In the genomic region with DNA sequence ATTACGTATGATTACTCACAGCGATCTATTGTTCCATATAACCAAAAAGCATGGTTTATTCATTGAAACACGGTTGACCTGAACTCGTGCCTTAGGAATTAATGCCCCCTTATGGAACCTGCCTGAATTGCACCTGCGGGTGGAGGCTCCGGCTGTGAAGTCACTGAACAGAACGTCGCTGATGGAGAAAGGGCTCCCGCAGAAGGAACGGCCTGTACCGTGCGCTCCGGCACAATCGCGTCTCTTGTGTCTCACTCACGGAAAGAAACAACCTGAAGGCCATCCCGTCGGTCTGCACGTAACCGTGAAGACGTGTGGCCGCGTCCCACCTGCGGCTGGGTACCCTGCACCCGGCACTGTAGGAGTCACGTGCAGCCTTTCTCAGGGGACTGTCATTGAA, we compare ENCODE assay signal across 9 cellular contexts.
A peak's percentile ranks its signal among the peaks of the same experiment; 100 is the strongest.
DNase-seq lines count a peak whose midpoint lies in the region; ATAC-seq, FAIRE-seq and TF ChIP-seq lines count a peak whose summit lies in the region.
"Had no signal": no experiment of that assay in that cellular context is flagged by ENCODE, and none has a peak within 500 bp of the region (broad histone marks: within the 10 kb centered on the region; RNA-seq: fewer than 3 reads in every experiment).

No MANE protein-coding gene starts in this region.

- H2AFZ ChIP-seq in parathyroid adenoma = no peak overlapping the region

- no peaks in the 10 kb centered on the region for H3K27me3 ChIP-seq in parathyroid adenoma (ENCODE audit: control insufficient read depth, insufficient read depth, low read length)

- H3K4me1 ChIP-seq in parathyroid adenoma = no peaks in the 10 kb centered on the region

- H3K27ac ChIP-seq in parathyroid adenoma = no peak overlapping the region
- H3K27ac ChIP-seq: epithelial cell of prostate had no signal

- no peak for ATAC-seq in GM21576 (IDR thresholded peaks at IDR 0.05; ENCODE audit: unreplicated experiment)

- no peak overlapping the region for H3K4me3 ChIP-seq in parathyroid adenoma (ENCODE audit: low read depth, low read length)

- no peak overlapping the region for H3K9ac ChIP-seq in parathyroid adenoma

- peak; percentile 60 for DNase-seq in Daoy (ENCODE audit: low read depth)
- DNase-seq in HK-2 (ENCODE audit: unreplicated experiment) = peak; percentile 49
- peak; percentile 28 for DNase-seq in RPMI7951 (ENCODE audit: low read depth)
- DNase-seq in activated T-helper 9 cell treated with anti-CD3 and anti-CD28 coated beads, Interleukin-2, amount 50 U/mL, for 16 hours (ENCODE audit: low read depth) = peak; percentile 50
- peak; percentile 27 for DNase-seq in foreskin melanocyte
- DNase-seq in urothelium cell line (ENCODE audit: low spot score) = peak; percentile 71

- no peaks in the 10 kb centered on the region for H3K9me3 ChIP-seq in parathyroid adenoma (ENCODE audit: control insufficient read depth, low read length)

- H3K79me2 ChIP-seq in parathyroid adenoma = no peaks in the 10 kb centered on the region

- TF ChIP-seq CTCF in parathyroid adenoma (IDR thresholded peaks at IDR 0.05) = peak; percentile 18

- FAIRE-seq in urothelium cell line (lab: Jason Lieb, UNC) = no peak

- H3K4me2 ChIP-seq in parathyroid adenoma (ENCODE audit: low read length) = no peak overlapping the region

- no peaks in the 10 kb centered on the region for H3K36me3 ChIP-seq in parathyroid adenoma (ENCODE audit: control insufficient read depth, insufficient read depth, low read length)
